Comparison of ENCODE assay signal across 17 cellular contexts in the genomic region with DNA sequence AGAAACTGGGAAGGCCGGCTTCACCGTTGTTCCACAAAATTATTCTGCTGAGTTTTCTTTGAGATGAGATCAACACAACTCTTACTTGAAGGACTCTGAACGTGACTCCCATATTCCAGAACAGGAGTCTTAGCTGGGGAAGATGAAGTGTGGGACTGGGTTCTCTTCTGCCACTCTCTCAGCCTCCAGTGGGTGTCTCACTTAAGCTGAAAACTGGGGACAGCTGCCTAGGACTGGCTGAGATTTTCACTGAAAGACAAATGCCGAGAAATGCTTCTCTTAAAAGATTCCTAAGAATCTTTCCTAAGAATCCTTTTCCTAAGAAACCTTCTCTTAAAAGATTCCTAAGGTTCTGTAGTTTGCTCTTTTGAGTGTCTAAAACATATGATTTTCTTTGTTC.
DNase-seq lines count a peak whose midpoint lies in the region; ATAC-seq and TF ChIP-seq lines count a peak whose summit lies in the region.
"Had no signal": no experiment of that assay in that cellular context is flagged by ENCODE, and none has a peak within 500 bp of the region (broad histone marks: within the 10 kb centered on the region; RNA-seq: fewer than 3 reads in every experiment).

No MANE protein-coding gene starts in this region.

- no peak overlapping the region for H3K18ac ChIP-seq in IMR-90 (ENCODE audit: low read depth, low read length)

- TF ChIP-seq CTCF in IMR-90 (conservative IDR thresholded peaks at IDR 0.05; ENCODE audit: low read depth, low read length) = 0 out of 2 replicates have a peak, but pooled peaks have one; percentile 13
- peak; percentile 47 for TF ChIP-seq CTCF in brain microvascular endothelial cell (IDR thresholded peaks at IDR 0.05; ENCODE audit: low read depth, low read length, missing control alignments)
- TF ChIP-seq CTCF in osteoblast (IDR thresholded peaks at IDR 0.05; ENCODE audit: extremely low read depth, low read depth, low read length) = peak; percentile 11
- TF ChIP-seq CTCF in upper lobe of right lung (IDR thresholded peaks at IDR 0.05) = no peak

- BruUV-seq in IMR-90 (replicated peaks; lab: Mats Ljungman, UMichigan) = no TSS peak

- H3K4me1 ChIP-seq in IMR-90 (ENCODE audit: control insufficient read depth, insufficient read depth, low read length) (no peaks in the 10 kb centered on the region), osteoblast (ENCODE audit: insufficient read depth, low read length) (no peaks in the 10 kb centered on the region), upper lobe of right lung (no peaks in the 10 kb centered on the region)
- H3K4me1 ChIP-seq: tibial artery had no signal

- H4K8ac ChIP-seq in IMR-90 (ENCODE audit: low read depth in 2 of 2, low read length in 2 of 2) = no peak overlapping the region

- no peak overlapping the region for H2BK5ac ChIP-seq in IMR-90 (ENCODE audit: low read depth, low read length, poor library complexity, severe bottlenecking)

- no peaks in the 10 kb centered on the region for H4K20me1 ChIP-seq in IMR-90 (ENCODE audit: insufficient read depth, low read length)
- H4K20me1 ChIP-seq in osteoblast (ENCODE audit: insufficient read depth, low read length) = no peaks in the 10 kb centered on the region

- no peak overlapping the region for H3K23ac ChIP-seq in IMR-90 (ENCODE audit: low read depth, low read length)

- no peaks in the 10 kb centered on the region for H3K36me3 ChIP-seq in IMR-90 (ENCODE audit: control insufficient read depth, insufficient read depth, low read length)
- H3K36me3 ChIP-seq in brain microvascular endothelial cell (replicated peaks) = no peaks in the 10 kb centered on the region
- H3K36me3 ChIP-seq in osteoblast (ENCODE audit: insufficient read depth, low read length) = no peaks in the 10 kb centered on the region
- H3K36me3 ChIP-seq in upper lobe of right lung = no peaks in the 10 kb centered on the region
- H3K36me3 ChIP-seq: tibial artery had no signal

- no peaks in the 10 kb centered on the region for H3K9me3 ChIP-seq in IMR-90 (ENCODE audit: control insufficient read depth, insufficient read depth, low read length)
- no peaks in the 10 kb centered on the region for H3K9me3 ChIP-seq in osteoblast (ENCODE audit: low read depth, low read length)
- H3K9me3 ChIP-seq in upper lobe of right lung = no peaks in the 10 kb centered on the region
- H3K9me3 ChIP-seq: tibial artery had no signal

- no peak overlapping the region for H3K4me2 ChIP-seq in IMR-90 (ENCODE audit: low read depth, low read length)
- H3K4me2 ChIP-seq in osteoblast (ENCODE audit: insufficient read depth, low read length) = no peak overlapping the region

- dilution Hi-C loops in IMR-90 (cut with HindIII; ENCODE audit: low sequenced_read_pairs, unreplicated experiment) = no loop called here

- H3K79me1 ChIP-seq in IMR-90 (ENCODE audit: low read depth in 1 of 2, low read length in 2 of 2) = no peaks in the 10 kb centered on the region

- TF ChIP-seq RAD21 in IMR-90 (IDR thresholded peaks at IDR 0.05; ENCODE audit: low read length) = no peak

- peak; percentile 60; the same call in 1 of the 2 replicates for ATAC-seq in IMR-90 (ENCODE audit: low read depth)
- ATAC-seq in HG03378 (IDR thresholded peaks at IDR 0.05; ENCODE audit: unreplicated experiment) = no peak
- ATAC-seq in upper lobe of right lung = no peak
- ATAC-seq: effector memory CD8-positive, alpha-beta T cell; naive thymus-derived CD8-positive, alpha-beta T cell; PC-3 had no signal

- TF ChIP-seq POLR2A in IMR-90 (IDR thresholded peaks at IDR 0.05; ENCODE audit: low read depth, low read length) = no peak

- no peak overlapping the region for H3K4ac ChIP-seq in IMR-90 (ENCODE audit: low read depth, low read length)

- H3K79me2 ChIP-seq in osteoblast (ENCODE audit: insufficient read depth, low read length) = no peaks in the 10 kb centered on the region

- H3K9ac ChIP-seq in IMR-90 (ENCODE audit: low read depth, low read length) = no peak overlapping the region

- POLR2A ChIA-PET in IMR-90 (lab: Charles Lee; ENCODE audit: unreplicated experiment) = no interaction called here

- no peak overlapping the region for H3K56ac ChIP-seq in IMR-90 (ENCODE audit: extremely low read depth, insufficient read depth, low read length)

- no peak overlapping the region for H2BK15ac ChIP-seq in IMR-90 (ENCODE audit: low read depth, low read length)

- no peak overlapping the region for H2AK5ac ChIP-seq in IMR-90 (ENCODE audit: low read depth, low read length)

- in situ Hi-C loops in IMR-90 (cut with MboI; ENCODE audit: low sequenced_read_pairs) (no loop called here), brain microvascular endothelial cell (cut with HindIII; ENCODE audit: low pct_ligation_motif_present, low sequenced_read_pairs) (no loop called here)

- H3K27me3 ChIP-seq in IMR-90 (ENCODE audit: control insufficient read depth, insufficient read depth, low read length) = peaks cover 2% of the 10 kb centered on the region; the same call in 1 of the 2 replicates
- H3K27me3 ChIP-seq in brain microvascular endothelial cell (replicated peaks) = no peaks in the 10 kb centered on the region
- no peaks in the 10 kb centered on the region for H3K27me3 ChIP-seq in osteoblast (ENCODE audit: insufficient read depth, low read length)
- H3K27me3 ChIP-seq in upper lobe of right lung = no peaks in the 10 kb centered on the region
- H3K27me3 ChIP-seq: tibial artery had no signal

- H3K27ac ChIP-seq in IMR-90 (ENCODE audit: insufficient read depth, low read length) = no peak overlapping the region
- no peak overlapping the region for H3K27ac ChIP-seq in brain microvascular endothelial cell
- H3K27ac ChIP-seq in osteoblast (ENCODE audit: low read depth, low read length) = no peak overlapping the region
- no peak overlapping the region for H3K27ac ChIP-seq in upper lobe of right lung
- H3K27ac ChIP-seq: tibial artery had no signal

- H3K4me3 ChIP-seq in IMR-90 (ENCODE audit: insufficient read depth, low read depth, low read length) = no peak overlapping the region
- H3K4me3 ChIP-seq in brain microvascular endothelial cell (ENCODE audit: low read depth, low read length) = no peak overlapping the region
- H3K4me3 ChIP-seq in osteoblast (ENCODE audit: insufficient read depth, low read length) = no peak overlapping the region
- H3K4me3 ChIP-seq in upper lobe of right lung = no peak overlapping the region
- H3K4me3 ChIP-seq: tibial artery had no signal

- CTCF ChIA-PET in IMR-90 (lab: Yijun Ruan, JAX) = interaction anchor here (0.6 to 0.9 kb wide), 2 partner anchors 28 to 329 kb away, joined by 3 to 4 read pairs; no protein-coding TSS in a partner anchor

- no peak overlapping the region for H3K14ac ChIP-seq in IMR-90 (replicated peaks; ENCODE audit: low read depth, low read length)

- no peaks in the 10 kb centered on the region for H3K9me1 ChIP-seq in IMR-90 (ENCODE audit: insufficient read depth, low read length)

- no peak overlapping the region for H2BK20ac ChIP-seq in IMR-90 (ENCODE audit: low read depth, low read length)

- H2BK120ac ChIP-seq in IMR-90 (ENCODE audit: low read depth, low read length) = no peak overlapping the region

- intact Hi-C loops in IMR-90 (cut with micrococcal nuclease) = no loop called here
- intact Hi-C loops in upper lobe of right lung (cut with DNase I) = no loop called here

- WGBS in IMR-90 (ENCODE audit: extremely low coverage in 2 of 2, insufficient read length in 1 of 2), 2 experiments = no CpG with 5 or more reads among the region's 4 CpGs

- H2AFZ ChIP-seq in IMR-90 (replicated peaks; ENCODE audit: low read length, poor library complexity) = no peak overlapping the region
- no peak overlapping the region for H2AFZ ChIP-seq in osteoblast (ENCODE audit: low read length)

- peak; percentile 61 for DNase-seq in NCI-H82 (lab: John Stamatoyannopoulos, UW)
- DNase-seq in NCI-H82 treated with DMSO at 0.1 percent for 48 hours (lab: John Stamatoyannopoulos, UW; ENCODE audit: unreplicated experiment) = no peak
- no peak for DNase-seq in IMR-90
- no peak for DNase-seq in brain microvascular endothelial cell
- no peak for DNase-seq in osteoblast (ENCODE audit: insufficient read length, low spot score, missing footprints)
- DNase-seq in NCI-H1930 (lab: John Stamatoyannopoulos, UW) = no peak
- no peak for DNase-seq in upper lobe of right lung
- DNase-seq: activated B cell treated with CpG ODN at 0.5 μM for 24 hours; activated naive CD4-positive, alpha-beta T cell treated with anti-CD3 and anti-CD28 coated beads, Interleukin-2, amount 50 U/mL, for 16 hours; effector memory CD8-positive, alpha-beta T cell; MV-4-11; naive thymus-derived CD8-positive, alpha-beta T cell; NCI-H446; PC-3; retina; tibial artery had no signal

- no peak overlapping the region for H2AK9ac ChIP-seq in IMR-90 (replicated peaks; ENCODE audit: low read depth, low read length, poor library complexity)

- no peak overlapping the region for H4K5ac ChIP-seq in IMR-90 (ENCODE audit: low read depth, low read length)

- H4K91ac ChIP-seq in IMR-90 (ENCODE audit: insufficient read depth, low read depth, low read length) = no peak overlapping the region

TF ChIP-seq in IMR-90, 13 proteins besides CTCF, POLR2A, EP300 and RAD21 (continues in another document):
- TF ChIP-seq CHD1 (IDR thresholded peaks at IDR 0.05; ENCODE audit: low read depth, low read length) (no peak), MAZ (IDR thresholded peaks at IDR 0.05; ENCODE audit: borderline replicate concordance, low read depth, low read length) (no peak), MAFK (IDR thresholded peaks at IDR 0.05; ENCODE audit: low read depth, low read length) (no peak), SMC3 (IDR thresholded peaks at IDR 0.05; ENCODE audit: low read depth, low read length) (no peak), MXI1 (IDR thresholded peaks at IDR 0.05; ENCODE audit: borderline replicate concordance, low read depth, low read length) (no peak), CEBPB (IDR thresholded peaks at IDR 0.05; ENCODE audit: low read depth, low read length) (no peak), RFX5 (IDR thresholded peaks at IDR 0.05; ENCODE audit: low read depth, low read length) (no peak), BHLHE40 (IDR thresholded peaks at IDR 0.05; ENCODE audit: low read depth, low read length) (no peak)
- TF ChIP-seq, protein P1, sequence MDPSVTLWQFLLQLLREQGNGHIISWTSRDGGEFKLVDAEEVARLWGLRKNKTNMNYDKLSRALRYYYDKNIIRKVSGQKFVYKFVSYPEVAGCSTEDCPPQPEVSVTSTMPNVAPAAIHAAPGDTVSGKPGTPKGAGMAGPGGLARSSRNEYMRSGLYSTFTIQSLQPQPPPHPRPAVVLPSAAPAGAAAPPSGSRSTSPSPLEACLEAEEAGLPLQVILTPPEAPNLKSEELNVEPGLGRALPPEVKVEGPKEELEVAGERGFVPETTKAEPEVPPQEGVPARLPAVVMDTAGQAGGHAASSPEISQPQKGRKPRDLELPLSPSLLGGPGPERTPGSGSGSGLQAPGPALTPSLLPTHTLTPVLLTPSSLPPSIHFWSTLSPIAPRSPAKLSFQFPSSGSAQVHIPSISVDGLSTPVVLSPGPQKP (IDR thresholded peaks at IDR 0.05; ENCODE audit: borderline replicate concordance, low read depth, low read length) = no peak
